Comparison of ENCODE assay signal across 8 cellular contexts in the genomic region with DNA sequence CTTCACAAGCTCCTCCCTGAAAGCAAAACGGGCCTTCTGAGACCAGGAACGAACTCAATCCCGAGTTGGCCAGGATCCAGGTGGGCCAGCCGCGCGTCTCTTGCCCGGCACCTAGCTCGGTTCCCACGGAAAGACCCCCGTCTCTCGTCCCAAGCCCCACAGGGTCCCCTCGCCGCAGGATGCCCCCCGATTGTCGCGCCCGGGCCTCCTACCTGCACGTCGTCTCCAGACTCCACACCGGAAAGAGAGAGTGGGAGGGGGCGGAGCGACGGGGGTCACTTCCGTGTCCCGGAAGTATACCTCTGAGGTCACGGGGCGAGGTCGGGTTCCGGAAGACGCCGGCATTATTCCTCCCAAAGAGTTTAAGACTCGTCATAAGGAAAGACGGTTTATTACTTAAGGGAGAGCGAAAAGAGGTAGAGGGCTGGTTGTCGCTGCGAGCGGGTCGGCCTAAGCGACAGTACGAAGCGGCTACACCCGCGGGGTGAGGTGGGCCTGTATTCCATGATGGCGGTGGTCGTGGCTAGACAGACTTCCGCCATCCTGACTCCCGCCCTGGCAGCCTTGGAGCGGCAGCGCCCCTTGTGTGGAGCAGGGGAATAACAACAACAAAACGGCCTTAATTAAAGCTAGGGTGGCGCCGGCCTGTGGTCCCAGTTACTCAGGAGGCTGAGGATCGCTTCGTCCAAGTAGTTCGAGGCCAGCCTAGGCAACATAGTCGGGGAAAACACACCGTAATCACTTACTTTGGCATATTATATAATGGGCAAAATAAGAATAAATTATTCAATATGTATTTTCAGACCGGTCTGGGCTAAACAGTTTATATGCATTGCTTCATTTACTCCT. TPM values are rescaled to one million over a fixed set of nuclear protein-coding genes. Genes with fewer than 3 reads are reported as not detected.
DNase-seq lines count a peak whose midpoint lies in the region; ATAC-seq and TF ChIP-seq lines count a peak whose summit lies in the region.

Gene RPS14 (minus strand): TSS at position 249 of the 849 bp plus-strand sequence. CDS start 2,006 bp downstream, outside the sequence.

- no peaks in the 10 kb centered on the region for H3K27me3 ChIP-seq in BE2C

- TF ChIP-seq CTCF in BE2C (IDR thresholded peaks at IDR 0.05; ENCODE audit: low read depth, low read length) (peak; percentile 84), choroid plexus epithelial cell (conservative IDR thresholded peaks at IDR 0.05; ENCODE audit: low read depth, low read length) (peak; percentile 91)

- peaks cover 46% of the 10 kb centered on the region for H3K36me3 ChIP-seq in BE2C

- DNase-seq in BE2C (peak; percentile 94), NCI-H510A (lab: John Stamatoyannopoulos, UW) (peak; percentile 75), choroid plexus epithelial cell (ENCODE audit: low read depth) (peak; percentile 95), left colon (peak; percentile 97 to 98)
- DNase-seq in activated CD4-positive, alpha-beta T cell treated with anti-CD3 and anti-CD28 coated beads for 24 hours (ENCODE audit: low read depth in 2 of 2): peak; percentile 88 to 91
- peak; percentile 95 for DNase-seq in stimulated activated CD4-positive, alpha-beta T cell treated with anti-CD3 and anti-CD28 coated beads, Interleukin-1b, Interleukin-23, amount 100 ng/mL, for 48 hours

- no peaks in the 10 kb centered on the region for H3K9me3 ChIP-seq in BE2C

- H3K4me3 ChIP-seq in BE2C (ENCODE audit: low read depth, low read length) (peak within 1 kb of the TSS; percentile 100), choroid plexus epithelial cell (ENCODE audit: low read depth, low read length) (peak within 1 kb of the TSS; percentile 98)

- intact Hi-C loops in left colon (cut with DNase I, micrococcal nuclease): no loop called here

- ATAC-seq in HG03439 (IDR thresholded peaks at IDR 0.05; ENCODE audit: unreplicated experiment): peak; percentile 94
- ATAC-seq in left colon: peak; percentile 95

- peaks cover 5% of the 10 kb centered on the region for H3K4me1 ChIP-seq in BE2C

- TF ChIP-seq POLR2A in GM19193 (IDR thresholded peaks at IDR 0.05; ENCODE audit: extremely low read depth, insufficient read depth, insufficient read length): peak; percentile 97

RNA-seq across cellular contexts. Expression of gene RPS14, which starts in this region (rescaled TPM):
- polyA plus RNA-seq in BE2C (2012; ENCODE audit: insufficient read depth, insufficient read length, low read depth): 2,025 TPM
- 1,000 to 10,000 TPM; 1,685 to 1,991 TPM for total RNA-seq in left colon

Comparison
In these comparisons a context has a peak if more than half of its experiments do, and no peak if none do; other contexts are left out.
1. Peak in every context shown above with its lines: DNase-seq, ATAC-seq and H3K4me3 ChIP-seq.